ENCODE assay signal across 17 cellular contexts in the genomic region with DNA sequence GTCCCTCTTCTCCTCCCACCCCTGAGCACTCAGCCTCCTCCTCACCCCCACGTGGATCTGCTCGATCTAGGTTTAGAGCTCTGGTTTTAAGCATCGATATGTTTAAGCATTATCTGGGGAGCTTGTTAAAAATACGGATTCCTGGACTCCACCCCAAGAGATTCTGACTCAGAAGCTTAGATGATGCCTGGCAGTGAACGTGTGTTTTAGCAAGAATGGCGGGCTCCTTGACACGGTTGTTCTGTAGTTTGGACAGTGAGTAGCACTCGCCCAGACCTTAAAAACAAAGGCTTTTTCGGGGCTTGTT. TPM values are rescaled to one million over a fixed set of nuclear protein-coding genes. Genes with fewer than 3 reads are reported as not detected.
DNase-seq lines count a peak whose midpoint lies in the region; ATAC-seq lines count a peak whose summit lies in the region.
"Had no signal": no experiment of that assay in that cellular context is flagged by ENCODE, and none has a peak within 500 bp of the region (broad histone marks: within the 10 kb centered on the region; RNA-seq: fewer than 3 reads in every experiment).

No MANE protein-coding gene starts in this region.

- H3K27me3 Mint-ChIP-seq in activated CD4-positive, alpha-beta T cell treated with anti-CD3 and anti-CD28 coated beads for 36 hours: no peaks in the 10 kb centered on the region
- H3K27me3 Mint-ChIP-seq in T-helper 17 cell: no peaks in the 10 kb centered on the region
- peaks cover 1% of the 10 kb centered on the region for H3K27me3 Mint-ChIP-seq in dendritic cell treated with granulocyte-macrophage colony-stimulating factor and Interleukin-4, amounts not matched to agents 40 ng/mL and 50 ng/mL, for 4 days

- H3K9me3 Mint-ChIP-seq in activated CD4-positive, alpha-beta T cell treated with anti-CD3 and anti-CD28 coated beads for 36 hours (ENCODE audit: low read depth): no peaks in the 10 kb centered on the region
- no peaks in the 10 kb centered on the region for H3K9me3 Mint-ChIP-seq in dendritic cell treated with granulocyte-macrophage colony-stimulating factor and Interleukin-4, amounts not matched to agents 40 ng/mL and 50 ng/mL, for 4 days

- peak overlapping the region; percentile 85 for H3K27ac Mint-ChIP-seq in activated CD4-positive, alpha-beta T cell treated with anti-CD3 and anti-CD28 coated beads for 36 hours
- peak overlapping the region; percentile 99 for H3K27ac Mint-ChIP-seq in T-helper 17 cell
- H3K27ac Mint-ChIP-seq in dendritic cell treated with granulocyte-macrophage colony-stimulating factor and Interleukin-4, amounts not matched to agents 40 ng/mL and 50 ng/mL, for 4 days: peak overlapping the region; percentile 1

- H3K4me3 Mint-ChIP-seq in activated CD4-positive, alpha-beta T cell treated with anti-CD3 and anti-CD28 coated beads for 36 hours: peak overlapping the region; percentile 63
- H3K4me3 Mint-ChIP-seq in T-helper 17 cell: peak overlapping the region; percentile 84
- H3K4me3 Mint-ChIP-seq in dendritic cell treated with granulocyte-macrophage colony-stimulating factor and Interleukin-4, amounts not matched to agents 40 ng/mL and 50 ng/mL, for 4 days: no peak overlapping the region

- ATAC-seq in activated CD4-positive, alpha-beta T cell treated with anti-CD3 and anti-CD28 coated beads for 36 hours: peak; percentile 11
- ATAC-seq in T-helper 17 cell (peak; percentile 14), GM18868 (IDR thresholded peaks at IDR 0.05; ENCODE audit: unreplicated experiment) (no peak), HG03039 (IDR thresholded peaks at IDR 0.05; ENCODE audit: unreplicated experiment) (no peak)

- H3K4me3 ChIP-seq in skin epidermis: peak overlapping the region in 2 of 7 experiments; percentile 5 to 6
- H3K4me3 ChIP-seq: uterus had no signal

- peak; percentile 54 for DNase-seq in activated CD4-positive, alpha-beta T cell treated with anti-CD3 and anti-CD28 coated beads for 36 hours
- DNase-seq in activated CD4-positive, alpha-beta T cell treated with anti-CD3 and anti-CD28 coated beads for 4 hours: no peak
- DNase-seq in T-helper 17 cell (no peak), NK-92 (lab: John Stamatoyannopoulos, UW; ENCODE audit: unreplicated experiment) (no peak)
- DNase-seq: activated gamma-delta T cell, Caco-2, kidney glomerular epithelial cell, NCI-H1930, NCI-H510A treated with DMSO at 0.1 percent for 48 hours, SW 1271 had no signal

- intact Hi-C loops in activated CD4-positive, alpha-beta T cell treated with anti-CD3 and anti-CD28 coated beads for 36 hours (cut with DNase I, micrococcal nuclease): loop anchor here (1.0 to 10.0 kb wide), 17 partner anchors 22 to 421 kb away; partner anchors contain the start of gene LDLRAD4 (in 1 of the 2)
- intact Hi-C loops in dendritic cell treated with granulocyte-macrophage colony-stimulating factor and Interleukin-4, amounts not matched to agents 40 ng/mL and 50 ng/mL, for 4 days (cut with micrococcal nuclease): no loop called here

- peaks cover 76% of the 10 kb centered on the region for H3K4me1 Mint-ChIP-seq in activated CD4-positive, alpha-beta T cell treated with anti-CD3 and anti-CD28 coated beads for 36 hours
- H3K4me1 Mint-ChIP-seq in T-helper 17 cell: peaks cover 42% of the 10 kb centered on the region
- H3K4me1 Mint-ChIP-seq in dendritic cell treated with granulocyte-macrophage colony-stimulating factor and Interleukin-4, amounts not matched to agents 40 ng/mL and 50 ng/mL, for 4 days (ENCODE audit: low read depth): peaks cover 75% of the 10 kb centered on the region

- peak overlapping the region in 12 of 21 experiments; percentile 31 to 76 (median 68) for H3K27ac ChIP-seq in skin epidermis
- H3K27ac ChIP-seq: parathyroid adenoma had no signal

- no peaks in the 10 kb centered on the region for H3K36me3 Mint-ChIP-seq in activated CD4-positive, alpha-beta T cell treated with anti-CD3 and anti-CD28 coated beads for 36 hours (ENCODE audit: low read depth)
- H3K36me3 Mint-ChIP-seq in T-helper 17 cell (ENCODE audit: low read depth): peaks cover 4% of the 10 kb centered on the region
- peaks cover 25% of the 10 kb centered on the region for H3K36me3 Mint-ChIP-seq in dendritic cell treated with granulocyte-macrophage colony-stimulating factor and Interleukin-4, amounts not matched to agents 40 ng/mL and 50 ng/mL, for 4 days (ENCODE audit: low read depth)

- CTCF ChIA-PET in activated CD4-positive, alpha-beta T cell treated with anti-CD3 and anti-CD28 coated beads for 36 hours (lab: Charles Lee): interaction anchor here (0.6 to 3.3 kb wide), 10 partner anchors 9 to 321 kb away, joined by 3 to 14 read pairs (median 4); no protein-coding TSS in a partner anchor

- H3K9me3 ChIP-seq in T-helper 17 cell (ENCODE audit: control insufficient read depth, low read length, poor library complexity, severe bottlenecking): no peaks in the 10 kb centered on the region
- H3K9me3 ChIP-seq: Caco-2, uterus had no signal

- POLR2A ChIA-PET in activated CD4-positive, alpha-beta T cell treated with anti-CD3 and anti-CD28 coated beads for 36 hours (lab: Charles Lee): interaction anchor here (0.9 to 2.9 kb wide), 4 partner anchors 14 to 274 kb away, joined by 3 to 19 read pairs (median 6); partner anchors contain the start of gene CEP192

RNA-seq across cellular contexts. Expression of gene LDLRAD4, which starts 47.3 kb away (rescaled TPM):
- 10 to 100 TPM; 29.3 to 32.2 TPM for total RNA-seq in activated CD4-positive, alpha-beta T cell treated with anti-CD3 and anti-CD28 coated beads for 36 hours
- 100 to 1,000 TPM; 112 to 120 TPM for total RNA-seq in T-helper 17 cell
- total RNA-seq: LHCN-M2 had no signal

Comparison
In these comparisons a context has a peak if more than half of its experiments do, and no peak if none do; other contexts are left out.
1. ATAC-seq: peak in activated CD4-positive, alpha-beta T cell treated with anti-CD3 and anti-CD28 coated beads for 36 hours (single experiment) and T-helper 17 cell (single experiment); none in GM18868 (single experiment) and HG03039 (single experiment).
2. H3K27ac Mint-ChIP-seq: peak in every context shown above with its lines; median percentile 99 in T-helper 17 cell; 85 in activated CD4-positive, alpha-beta T cell treated with anti-CD3 and anti-CD28 coated beads for 36 hours; 1 in dendritic cell treated with granulocyte-macrophage colony-stimulating factor and Interleukin-4, amounts not matched to agents 40 ng/mL and 50 ng/mL, for 4 days.